ENCODE assay signal across 12 cellular contexts in genomic region chr10:123149162-123149567, GRCh38. TPM values are rescaled to one million over a fixed set of nuclear protein-coding genes. Genes with fewer than 3 reads are reported as not detected.
DNase-seq lines count a peak whose midpoint lies in the region; ATAC-seq and TF ChIP-seq lines count a peak whose summit lies in the region.
"Had no signal": no experiment of that assay in that cellular context is flagged by ENCODE, and none has a peak within 500 bp of the region (broad histone marks: within the 10 kb centered on the region; RNA-seq: fewer than 3 reads in every experiment).

No MANE protein-coding gene starts in this region.

- peak overlapping the region; percentile 59 for H3K4me3 ChIP-seq in BLaER1

- H4K20me1 ChIP-seq in BLaER1 = peaks cover 74% of the 10 kb centered on the region

- H3K4me1 Mint-ChIP-seq in chondrocyte (ENCODE audit: low read depth) (peaks cover 18% of the 10 kb centered on the region), nephron (peaks cover 26% of the 10 kb centered on the region)

- peak overlapping the region; percentile 32 for H3K4me3 Mint-ChIP-seq in chondrocyte (ENCODE audit: unreplicated experiment)
- peak overlapping the region; percentile 13 to 54 (median 37) for H3K4me3 Mint-ChIP-seq in nephron

- no peaks in the 10 kb centered on the region for H3K36me3 ChIP-seq in BLaER1

- H3K9me3 ChIP-seq in BLaER1 = peaks cover 6% of the 10 kb centered on the region; the same call in 1 of the 2 replicates

- H3K27ac ChIP-seq in BLaER1 = no peak overlapping the region

- H3K27me3 ChIP-seq in BLaER1 = peaks cover 96% of the 10 kb centered on the region

- H3K9ac ChIP-seq in BLaER1 = no peak overlapping the region

- H3K9me3 Mint-ChIP-seq in chondrocyte (ENCODE audit: low read depth) = no peaks in the 10 kb centered on the region
- no peaks in the 10 kb centered on the region for H3K9me3 Mint-ChIP-seq in nephron

- in situ Hi-C loops in GM13977 (cut with MboI; ENCODE audit: low pct_unique_long_range_greater_than_20kb, low sequenced_read_pairs, unreplicated experiment) = no loop called here

- no peak for TF ChIP-seq CTCF in GM13977 (IDR thresholded peaks at IDR 0.05; ENCODE audit: extremely low read depth, insufficient read depth, missing control alignments)
- no peak for TF ChIP-seq CTCF in chondrocyte (IDR thresholded peaks at IDR 0.05)
- no peak for TF ChIP-seq CTCF in nephron (IDR thresholded peaks at IDR 0.05; ENCODE audit: unreplicated experiment in 3 of 3)

- peaks cover 73% of the 10 kb centered on the region for H3K4me1 ChIP-seq in BLaER1

- DNase-seq in GM13977 (ENCODE audit: low spot score) (peak; percentile 40), chondrocyte (ENCODE audit: low spot score) (no peak), DMS153 (lab: John Stamatoyannopoulos, UW) (no peak), dermis blood vessel endothelial cell (no peak), NCI-H446 treated with DMSO at 0.1 percent for 48 hours (lab: John Stamatoyannopoulos, UW) (no peak)
- DNase-seq: DND-41, NCI-H1048, PC-3 had no signal

- no peak overlapping the region for H3K27ac Mint-ChIP-seq in chondrocyte (ENCODE audit: unreplicated experiment)
- H3K27ac Mint-ChIP-seq in nephron = no peak overlapping the region

- ATAC-seq in HG03097 (IDR thresholded peaks at IDR 0.05; ENCODE audit: low FRiP score, unreplicated experiment) = no peak
- ATAC-seq: PC-3 had no signal

- H3K36me3 Mint-ChIP-seq in chondrocyte (ENCODE audit: low read depth) (peaks cover 2% of the 10 kb centered on the region), nephron (ENCODE audit: low read depth) (peaks cover 1% of the 10 kb centered on the region)

- H3K4me2 ChIP-seq in BLaER1 = peak overlapping the region; percentile 63

- H3K27me3 Mint-ChIP-seq in chondrocyte (ENCODE audit: low read depth) (peaks cover 64% of the 10 kb centered on the region), nephron (ENCODE audit: low read depth) (peaks cover 98% of the 10 kb centered on the region)

RNA-seq across cellular contexts. Expression of gene HMX2, which starts 1.2 kb away (rescaled TPM):
- not detected in 3 replicates for total RNA-seq in chondrocyte
- total RNA-seq in dermis blood vessel endothelial cell = not detected in 2 replicates
- total RNA-seq: PC-3, ureter had no signal

RNA-seq across cellular contexts. Expression of gene BUB3, which starts 5.0 kb away (rescaled TPM):
- total RNA-seq in chondrocyte (69.8 to 74.1 TPM (median 71.9 TPM) in 3 replicates), dermis blood vessel endothelial cell (157 and 216 TPM in 2 replicates)

RNA-seq across cellular contexts. Expression of gene HMX3, which starts 13.4 kb away (rescaled TPM):
- total RNA-seq in chondrocyte = not detected in 3 replicates
- total RNA-seq in dermis blood vessel endothelial cell = not detected in 2 replicates
- total RNA-seq: ureter had no signal
